In genomic region chr17:78715000-78715771, GRCh38 we compare ENCODE assay signal across 11 cellular contexts.
DNase-seq lines count a peak whose midpoint lies in the region; ATAC-seq, FAIRE-seq and TF ChIP-seq lines count a peak whose summit lies in the region.
"Had no signal": no experiment of that assay in that cellular context is flagged by ENCODE, and none has a peak within 500 bp of the region (broad histone marks: within the 10 kb centered on the region; RNA-seq: fewer than 3 reads in every experiment).

No MANE protein-coding gene starts in this region.

- peak overlapping the region; percentile 95 for H3K27ac Mint-ChIP-seq in activated naive CD8-positive, alpha-beta T cell
- peak overlapping the region; percentile 60 to 92 (median 89) for H3K27ac Mint-ChIP-seq in naive thymus-derived CD8-positive, alpha-beta T cell

- no peaks in the 10 kb centered on the region for H3K27me3 Mint-ChIP-seq in activated naive CD8-positive, alpha-beta T cell
- H3K27me3 Mint-ChIP-seq in naive thymus-derived CD8-positive, alpha-beta T cell = no peaks in the 10 kb centered on the region

- no peak for ATAC-seq in naive thymus-derived CD8-positive, alpha-beta T cell
- ATAC-seq: HepG2 had no signal

- peak; percentile 70 for FAIRE-seq in GM12892 (lab: Jason Lieb, UNC)
- FAIRE-seq in H54 (lab: Jason Lieb, UNC) = no peak
- FAIRE-seq: HepG2 had no signal

- peaks cover 91% of the 10 kb centered on the region for H3K4me1 Mint-ChIP-seq in activated naive CD8-positive, alpha-beta T cell (ENCODE audit: low read depth)
- peaks cover 59 to 95% (median 91%) of the 10 kb centered on the region in 4 donors for H3K4me1 Mint-ChIP-seq in naive thymus-derived CD8-positive, alpha-beta T cell

- peak overlapping the region; percentile 74 for H3K4me3 Mint-ChIP-seq in activated naive CD8-positive, alpha-beta T cell
- H3K4me3 Mint-ChIP-seq in naive thymus-derived CD8-positive, alpha-beta T cell = peak overlapping the region; percentile 52 to 83 (median 78)

- POLR2A ChIA-PET in naive thymus-derived CD8-positive, alpha-beta T cell (lab: Charles Lee) = interaction anchor here (1.0 to 5.5 kb wide), 6 partner anchors 12 to 83 kb away, joined by 3 to 24 read pairs (median 4); no protein-coding TSS in a partner anchor

- no peaks in the 10 kb centered on the region for H3K36me3 Mint-ChIP-seq in activated naive CD8-positive, alpha-beta T cell
- peaks cover 0 to 16% (median 0%) of the 10 kb centered on the region in 3 donors for H3K36me3 Mint-ChIP-seq in naive thymus-derived CD8-positive, alpha-beta T cell

- no peak for TF ChIP-seq POLR2A in GM12892 (IDR thresholded peaks at IDR 0.05; ENCODE audit: low read depth, low read length)
- TF ChIP-seq POLR2A in H54 (IDR thresholded peaks at IDR 0.05; ENCODE audit: low read depth, low read length) = no peak

- H3K9me3 Mint-ChIP-seq in activated naive CD8-positive, alpha-beta T cell (ENCODE audit: low read depth) = no peaks in the 10 kb centered on the region
- H3K9me3 Mint-ChIP-seq in naive thymus-derived CD8-positive, alpha-beta T cell = no peaks in the 10 kb centered on the region

- DNase-seq in AG20443 (ENCODE audit: low spot score) = peak; percentile 33
- no peak for DNase-seq in GM12892 (ENCODE audit: insufficient read length)
- DNase-seq in naive thymus-derived CD8-positive, alpha-beta T cell = no peak
- DNase-seq in middle frontal gyrus (ENCODE audit: extremely low spot score, low spot score) = no peak
- DNase-seq in H54 (ENCODE audit: insufficient read length, low spot score) = no peak
- DNase-seq in NCI-H2081 treated with DMSO at 0.1 percent for 48 hours (lab: John Stamatoyannopoulos, UW) = no peak
- no peak for DNase-seq in LoVo (ENCODE audit: low spot score)
- DNase-seq: Caco-2, islet precursor cell had no signal
